ENCODE assay signal across 9 cellular contexts in the genomic region with DNA sequence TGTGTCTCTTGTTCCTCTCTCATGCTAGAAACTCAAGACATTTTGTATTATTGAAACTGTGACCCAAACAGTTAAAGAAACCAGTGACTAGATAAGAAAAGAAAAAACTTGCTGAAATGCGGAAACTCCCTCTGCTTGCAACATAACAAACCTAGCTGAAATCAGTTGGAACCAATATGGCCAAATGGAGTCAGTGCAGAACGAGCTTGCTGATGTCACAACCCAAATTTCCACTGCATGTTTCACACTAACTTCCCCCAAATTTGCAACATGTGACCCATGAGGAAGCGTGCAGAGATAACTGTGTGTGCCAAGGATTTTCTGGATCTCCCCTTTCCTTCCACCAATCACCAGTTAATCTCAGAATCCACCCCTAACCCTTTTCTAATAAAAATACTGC.
DNase-seq lines count a peak whose midpoint lies in the region; ATAC-seq, FAIRE-seq and TF ChIP-seq lines count a peak whose summit lies in the region.
"Had no signal": no experiment of that assay in that cellular context is flagged by ENCODE, and none has a peak within 500 bp of the region (broad histone marks: within the 10 kb centered on the region; RNA-seq: fewer than 3 reads in every experiment).

No MANE protein-coding gene starts in this region.

- no peak for DNase-seq in K562 (ENCODE audit: extremely low read depth in 1 of 4, low spot score in 3 of 4)
- DNase-seq in osteoblast (ENCODE audit: insufficient read length, low spot score, missing footprints): no peak
- DNase-seq in SK-N-SH: no peak
- DNase-seq in COLO668 (lab: John Stamatoyannopoulos, UW; ENCODE audit: unreplicated experiment): no peak
- no peak for DNase-seq in activated CD4-positive, alpha-beta memory T cell treated with anti-CD3 and anti-CD28 coated beads for 36 hours
- no peak for DNase-seq in activated effector memory CD4-positive, alpha-beta T cell treated with Interleukin-2 at 50 U/mL for 16 hours

- intact Hi-C loops in K562 (cut with micrococcal nuclease): no loop called here
- intact Hi-C loops in activated CD4-positive, alpha-beta memory T cell treated with anti-CD3 and anti-CD28 coated beads for 36 hours (cut with micrococcal nuclease): no loop called here

- TF ChIP-seq POLR2A in K562 (conservative IDR thresholded peaks at IDR 0.05): no peak

- H3K79me2 ChIP-seq in K562 (ENCODE audit: control insufficient read depth, insufficient read depth, low read length): no peaks in the 10 kb centered on the region
- H3K79me2 ChIP-seq in osteoblast (ENCODE audit: insufficient read depth, low read length): no peaks in the 10 kb centered on the region
- H3K79me2 ChIP-seq in SK-N-SH (ENCODE audit: insufficient read depth): no peaks in the 10 kb centered on the region

- CTCF ChIA-PET in K562 (lab: Yijun Ruan, JAX; ENCODE audit: low intra/inter-chr PET ratio) (no interaction called here), SK-N-SH (lab: Yijun Ruan, JAX) (interaction anchor here (0.6 kb wide), 1 partner anchor 726 kb away, joined by 3 read pairs; no protein-coding TSS in a partner anchor)
- CTCF ChIA-PET in activated CD4-positive, alpha-beta memory T cell treated with anti-CD3 and anti-CD28 coated beads for 36 hours (lab: Charles Lee): no interaction called here

- no peak for FAIRE-seq in K562 (lab: Jason Lieb, UNC)

- TF ChIP-seq CTCF in K562 (IDR thresholded peaks at IDR 0.05 in 2 of 3, conservative IDR thresholded peaks at IDR 0.05 in 1 of 3; ENCODE audit: insufficient read depth in 2 of 3, low read depth in 1 of 3, low read length in 3 of 3) (no peak), osteoblast (IDR thresholded peaks at IDR 0.05; ENCODE audit: extremely low read depth, low read depth, low read length) (no peak), SK-N-SH (IDR thresholded peaks at IDR 0.05) (no peak)

- TF ChIP-seq EP300 in K562 (IDR thresholded peaks at IDR 0.05; ENCODE audit: low read length): no peak
- no peak for TF ChIP-seq EP300 in SK-N-SH (IDR thresholded peaks at IDR 0.05; ENCODE audit: borderline replicate concordance in 1 of 2, low read depth in 1 of 2, low read length in 1 of 2)

- no peak overlapping the region for H3K27ac Mint-ChIP-seq in activated CD4-positive, alpha-beta memory T cell treated with anti-CD3 and anti-CD28 coated beads for 36 hours

- no peaks in the 10 kb centered on the region for H3K4me1 Mint-ChIP-seq in activated CD4-positive, alpha-beta memory T cell treated with anti-CD3 and anti-CD28 coated beads for 36 hours (ENCODE audit: low read depth)

- H3K9ac ChIP-seq in K562 (ENCODE audit: insufficient read depth in 1 of 2, low read depth in 2 of 2, low read length in 2 of 2): no peak overlapping the region
- H3K9ac ChIP-seq in SK-N-SH: no peak overlapping the region

- no peaks in the 10 kb centered on the region for H3K9me1 ChIP-seq in K562 (ENCODE audit: control insufficient read depth, insufficient read depth, low read length)

- peak; percentile 36 for ATAC-seq in GM19025 (IDR thresholded peaks at IDR 0.05; ENCODE audit: low read depth, unreplicated experiment)
- peak; percentile 53 for ATAC-seq in HG03103 (IDR thresholded peaks at IDR 0.05; ENCODE audit: low read depth, unreplicated experiment)
- ATAC-seq in K562: no peak
- ATAC-seq: HCT116 had no signal

- TF ChIP-seq RAD21 in K562 (CRISPR knock-in tag; conservative IDR thresholded peaks at IDR 0.05 in 1 of 2, IDR thresholded peaks at IDR 0.05 in 1 of 2) (no peak; a peak in 1 of 4 replicates), SK-N-SH (IDR thresholded peaks at IDR 0.05; ENCODE audit: low read length) (no peak)

- H3K27ac ChIP-seq in K562 (ENCODE audit: extremely low read depth, low read depth, low read length) (no peak overlapping the region), osteoblast (ENCODE audit: low read depth, low read length) (no peak overlapping the region), SK-N-SH (ENCODE audit: low read depth in 2 of 2, low read length in 1 of 2) (no peak overlapping the region)

- H3K4me3 ChIP-seq in K562 (no peak overlapping the region), osteoblast (ENCODE audit: insufficient read depth, low read length) (no peak overlapping the region), SK-N-SH (ENCODE audit: low read depth in 2 of 2, low read length in 1 of 2) (no peak overlapping the region)

- no TSS peak for BruUV-seq in K562 (replicated peaks; lab: Mats Ljungman, UMichigan)

- no peaks in the 10 kb centered on the region for H3K36me3 ChIP-seq in K562 (ENCODE audit: control insufficient read depth, insufficient read depth, low read length)
- H3K36me3 ChIP-seq in osteoblast (ENCODE audit: insufficient read depth, low read length): no peaks in the 10 kb centered on the region
- H3K36me3 ChIP-seq in SK-N-SH (replicated peaks in 1 of 2; ENCODE audit: control insufficient read depth in 1 of 2, insufficient read depth in 2 of 2, low read length in 1 of 2): no peaks in the 10 kb centered on the region

- H3F3A ChIP-seq in SK-N-SH (replicated peaks; ENCODE audit: insufficient read depth): peaks cover 3% of the 10 kb centered on the region

- in situ Hi-C loops in K562 (cut with MboI): no loop called here

- no peaks in the 10 kb centered on the region for H3K27me3 Mint-ChIP-seq in activated CD4-positive, alpha-beta memory T cell treated with anti-CD3 and anti-CD28 coated beads for 36 hours

- no peaks in the 10 kb centered on the region for H4K20me1 ChIP-seq in K562 (replicated peaks; ENCODE audit: control insufficient read depth, insufficient read depth, low read length)
- H4K20me1 ChIP-seq in osteoblast (ENCODE audit: insufficient read depth, low read length): no peaks in the 10 kb centered on the region
- H4K20me1 ChIP-seq in SK-N-SH (ENCODE audit: insufficient read depth): no peaks in the 10 kb centered on the region

- H3K9me3 ChIP-seq in K562 (replicated peaks; ENCODE audit: control insufficient read depth, insufficient read depth, low read depth, low read length) (no peaks in the 10 kb centered on the region), osteoblast (ENCODE audit: low read depth, low read length) (no peaks in the 10 kb centered on the region), SK-N-SH (no peaks in the 10 kb centered on the region)

- H3K4me3 Mint-ChIP-seq in activated CD4-positive, alpha-beta memory T cell treated with anti-CD3 and anti-CD28 coated beads for 36 hours: no peak overlapping the region

- 2% methylated on average over 3 of the region's 3 CpGs for WGBS in K562 (ENCODE audit: insufficient coverage, low coverage, missing lambda C conversion rate)
- 73% methylated on average over 3 of the region's 3 CpGs for WGBS in SK-N-SH (ENCODE audit: low lambda C conversion rate)

- H2AFZ ChIP-seq in K562 (ENCODE audit: low read depth, low read length) (no peak overlapping the region), osteoblast (ENCODE audit: low read length) (peak overlapping the region; percentile 52), SK-N-SH (ENCODE audit: low read depth) (no peak overlapping the region)

- POLR2A ChIA-PET in K562 (lab: Yijun Ruan, JAX): no interaction called here
- POLR2A ChIA-PET in SK-N-SH (lab: Yijun Ruan, JAX): no interaction called here
- POLR2A ChIA-PET in activated CD4-positive, alpha-beta memory T cell treated with anti-CD3 and anti-CD28 coated beads for 36 hours (lab: Charles Lee): no interaction called here

- H3K9me2 ChIP-seq in SK-N-SH: no peaks in the 10 kb centered on the region

- H3K4me2 ChIP-seq in K562 (ENCODE audit: insufficient read depth, low read length) (no peak overlapping the region), osteoblast (ENCODE audit: insufficient read depth, low read length) (no peak overlapping the region), SK-N-SH (no peak overlapping the region)

- no peaks in the 10 kb centered on the region for H3K36me3 Mint-ChIP-seq in activated CD4-positive, alpha-beta memory T cell treated with anti-CD3 and anti-CD28 coated beads for 36 hours

- H3K9me3 Mint-ChIP-seq in activated CD4-positive, alpha-beta memory T cell treated with anti-CD3 and anti-CD28 coated beads for 36 hours: no peaks in the 10 kb centered on the region

- H3K27me3 ChIP-seq in K562 (ENCODE audit: control insufficient read depth in 2 of 2, insufficient read depth in 2 of 2, low read length in 2 of 2) (no peaks in the 10 kb centered on the region), osteoblast (ENCODE audit: insufficient read depth, low read length) (no peaks in the 10 kb centered on the region), SK-N-SH (ENCODE audit: insufficient read depth) (no peaks in the 10 kb centered on the region)

- no peaks in the 10 kb centered on the region for H3K4me1 ChIP-seq in K562 (replicated peaks in 1 of 2; ENCODE audit: control insufficient read depth in 2 of 2, insufficient read depth in 2 of 2, low read length in 2 of 2)
- H3K4me1 ChIP-seq in osteoblast (ENCODE audit: insufficient read depth, low read length): no peaks in the 10 kb centered on the region
- no peaks in the 10 kb centered on the region; a peak in 2 of 4 replicates for H3K4me1 ChIP-seq in SK-N-SH (ENCODE audit: control insufficient read depth in 1 of 2, insufficient read depth in 2 of 2, low read depth in 1 of 2, low read length in 1 of 2)

TF ChIP-seq in K562, 482 proteins besides CTCF, POLR2A, EP300 and RAD21 (continues in another document):
- TF ChIP-seq ZNF12 (CRISPR knock-in tag; IDR thresholded peaks at IDR 0.05): no peak
- TF ChIP-seq NR2C2 (CRISPR knock-in tag; IDR thresholded peaks at IDR 0.05): no peak
- TF ChIP-seq NR2C2 (tag; IDR thresholded peaks at IDR 0.05): peak; percentile 14; the same call in 1 of the 2 replicates
- TF ChIP-seq CEBPB (tag; IDR thresholded peaks at IDR 0.05): peak; percentile 72
- TF ChIP-seq BACH1 (tag; IDR thresholded peaks at IDR 0.05): peak; percentile 16; the same call in 1 of the 2 replicates
- TF ChIP-seq ELF1 (tag; IDR thresholded peaks at IDR 0.05): 0 out of 2 replicates have a peak, but pooled peaks have one; percentile 19
- no peak for TF ChIP-seq ATF7 (IDR thresholded peaks at IDR 0.05)
- TF ChIP-seq ETS2 (tag; IDR thresholded peaks at IDR 0.05; ENCODE audit: borderline replicate concordance, poor library complexity, severe bottlenecking): no peak
